In genomic region chr19:41350735-41351338, GRCh38 we compare ENCODE assay signal across 8 cellular contexts. TPM values are rescaled to one million over a fixed set of nuclear protein-coding genes. Genes with fewer than 3 reads are reported as not detected.
A peak's percentile ranks its signal among the peaks of the same experiment; 100 is the strongest.
DNase-seq lines count a peak whose midpoint lies in the region; ATAC-seq and TF ChIP-seq lines count a peak whose summit lies in the region.

No MANE protein-coding gene starts in this region.

- CTCF ChIA-PET in RWPE1 (lab: Yijun Ruan, JAX) = interaction anchor here (1.8 kb wide), 1 partner anchor 42 kb away, joined by 10 read pairs; the partner anchor contains the start of gene CCDC97

- WGBS in esophagus muscularis mucosa = 4% methylated on average over 22 of the region's 22 CpGs

- TF ChIP-seq POLR2A in esophagus muscularis mucosa (IDR thresholded peaks at IDR 0.05; ENCODE audit: low read depth) = no peak

- H3K4me1 Mint-ChIP-seq in T-helper 2 cell treated with Interferon-gamma antibody and Interleukin-4, amounts not matched to agents 5 μg/mL and 100 μg/mL, for 36 hours (ENCODE audit: low read depth) = peaks cover 35% of the 10 kb centered on the region
- peaks cover 27% of the 10 kb centered on the region for H3K4me1 Mint-ChIP-seq in osteocyte (ENCODE audit: unreplicated experiment)

- peaks cover 55% of the 10 kb centered on the region for H3K36me3 Mint-ChIP-seq in T-helper 2 cell treated with Interferon-gamma antibody and Interleukin-4, amounts not matched to agents 5 μg/mL and 100 μg/mL, for 36 hours (ENCODE audit: low read depth)
- peaks cover 9% of the 10 kb centered on the region for H3K36me3 Mint-ChIP-seq in osteocyte (ENCODE audit: unreplicated experiment)

- H3K9me3 ChIP-seq in esophagus muscularis mucosa = no peaks in the 10 kb centered on the region

- no peak for DNase-seq in T-helper 2 cell treated with Interferon-gamma antibody and Interleukin-4, amounts not matched to agents 5 μg/mL and 100 μg/mL, for 36 hours (ENCODE audit: low spot score)
- DNase-seq in T-helper 2 cell (no peak), RWPE1 (ENCODE audit: low spot score) (no peak), esophagus muscularis mucosa (ENCODE audit: extremely low spot score) (no peak), osteocyte (ENCODE audit: extremely low spot score, unreplicated experiment) (no peak)

- peak overlapping the region; percentile 80 to 90 (median 88) for H3K4me3 ChIP-seq in esophagus muscularis mucosa

- intact Hi-C loops in esophagus muscularis mucosa (cut with DNase I) = loop anchor here (5.0 kb wide), 2 partner anchors 34 to 76 kb away; partner anchors contain the start of gene B3GNT8

- no peaks in the 10 kb centered on the region for H3K27me3 Mint-ChIP-seq in T-helper 2 cell treated with Interferon-gamma antibody and Interleukin-4, amounts not matched to agents 5 μg/mL and 100 μg/mL, for 36 hours (ENCODE audit: low read depth)
- H3K27me3 Mint-ChIP-seq in osteocyte (ENCODE audit: unreplicated experiment) = no peaks in the 10 kb centered on the region

- H3K27ac Mint-ChIP-seq in T-helper 2 cell treated with Interferon-gamma antibody and Interleukin-4, amounts not matched to agents 5 μg/mL and 100 μg/mL, for 36 hours = peak overlapping the region; percentile 96
- H3K27ac Mint-ChIP-seq in osteocyte (ENCODE audit: unreplicated experiment) = peak overlapping the region; percentile 78

- peaks cover 20 to 60% (median 57%) of the 10 kb centered on the region in 4 donors for H3K4me1 ChIP-seq in esophagus muscularis mucosa

- POLR2A ChIA-PET in RWPE1 (lab: Yijun Ruan, JAX; ENCODE audit: low non-redundant PET) = interaction anchor here (0.5 to 1.6 kb wide), 4 partner anchors 13 to 163 kb away, joined by 3 to 9 read pairs (median 4); partner anchors contain the start of gene B9D2

- TF ChIP-seq CTCF in RWPE1 (conservative IDR thresholded peaks at IDR 0.05; ENCODE audit: low read depth) (no peak), esophagus muscularis mucosa (IDR thresholded peaks at IDR 0.05) (no peak), osteocyte (IDR thresholded peaks at IDR 0.05) (no peak)

- no peak for TF ChIP-seq EP300 in esophagus muscularis mucosa (IDR thresholded peaks at IDR 0.05)

- H3K36me3 ChIP-seq in esophagus muscularis mucosa = peaks cover 0 to 25% (median 20%) of the 10 kb centered on the region in 4 donors

- H3K27me3 ChIP-seq in esophagus muscularis mucosa = peaks cover 0 to 6% (median 0%) of the 10 kb centered on the region in 4 donors

- peaks cover 8% of the 10 kb centered on the region for H3K9me3 Mint-ChIP-seq in T-helper 2 cell treated with Interferon-gamma antibody and Interleukin-4, amounts not matched to agents 5 μg/mL and 100 μg/mL, for 36 hours
- no peaks in the 10 kb centered on the region for H3K9me3 Mint-ChIP-seq in osteocyte (ENCODE audit: unreplicated experiment)

- ATAC-seq in HG03045 (IDR thresholded peaks at IDR 0.05; ENCODE audit: unreplicated experiment) (no peak), GM18907 (IDR thresholded peaks at IDR 0.05; ENCODE audit: unreplicated experiment) (no peak), GM19463 (IDR thresholded peaks at IDR 0.05; ENCODE audit: unreplicated experiment) (no peak)

- peak overlapping the region; percentile 84 for H3K27ac ChIP-seq in RWPE1
- H3K27ac ChIP-seq in esophagus muscularis mucosa (replicated peaks in 1 of 4) = peak overlapping the region; percentile 87 to 95 (median 93)

- peak overlapping the region; percentile 92 for H3K4me3 Mint-ChIP-seq in T-helper 2 cell treated with Interferon-gamma antibody and Interleukin-4, amounts not matched to agents 5 μg/mL and 100 μg/mL, for 36 hours
- peak overlapping the region; percentile 97 for H3K4me3 Mint-ChIP-seq in osteocyte (ENCODE audit: unreplicated experiment)

RNA-seq across cellular contexts. Expression of gene TGFB1, which starts 2.9 kb away (rescaled TPM):
- total RNA-seq in esophagus muscularis mucosa (10 to 100 TPM; 29.8 to 52.4 (median 31.8) TPM), osteocyte (244 and 255 TPM in 2 replicates)

RNA-seq across cellular contexts. Expression of gene B9D2, which starts 13.1 kb away (rescaled TPM):
- total RNA-seq in esophagus muscularis mucosa = 1 to 10 TPM; 4.9 to 9.3 (median 6.9) TPM
- 4.6 and 5.5 TPM in 2 replicates for total RNA-seq in osteocyte

RNA-seq across cellular contexts. Expression of gene TMEM91, which starts 25.5 kb away (rescaled TPM):
- total RNA-seq in esophagus muscularis mucosa = 10 to 100 TPM in 3 of 4 donors, 1 to 10 TPM in 1; 9.7 to 17.2 (median 14.1) TPM
- total RNA-seq in osteocyte = 8.5 and 9.2 TPM in 2 replicates

RNA-seq across cellular contexts. Expression of gene CCDC97, which starts 40.9 kb away (rescaled TPM):
- total RNA-seq in esophagus muscularis mucosa = 10 to 100 TPM; 11.6 to 21.2 (median 14.8) TPM
- 34.4 and 35.9 TPM in 2 replicates for total RNA-seq in osteocyte

RNA-seq across cellular contexts. Expression of gene EXOSC5, which starts 46.3 kb away (rescaled TPM):
- total RNA-seq in esophagus muscularis mucosa = 10 to 100 TPM; 11.2 to 15.2 (median 13.2) TPM
- total RNA-seq in osteocyte = 10.6 and 11.6 TPM in 2 replicates
